Comparison of ENCODE assay signal across 14 cellular contexts in genomic region chr11:96161271-96162089, GRCh38.
A peak's percentile ranks its signal among the peaks of the same experiment; 100 is the strongest.
DNase-seq lines count a peak whose midpoint lies in the region; TF ChIP-seq lines count a peak whose summit lies in the region.
"Had no signal": no experiment of that assay in that cellular context is flagged by ENCODE, and none has a peak within 500 bp of the region (broad histone marks: within the 10 kb centered on the region; RNA-seq: fewer than 3 reads in every experiment).

No MANE protein-coding gene starts in this region.

- H3K27ac ChIP-seq in suprapubic skin = peak overlapping the region; percentile 23
- H3K27ac ChIP-seq: 22Rv1 had no signal

- TF ChIP-seq EP300 in suprapubic skin (IDR thresholded peaks at IDR 0.05) = no peak

- H3K27me3 ChIP-seq in adipocyte (replicated peaks; ENCODE audit: control insufficient read depth, insufficient read depth, low read length) (no peaks in the 10 kb centered on the region), suprapubic skin (no peaks in the 10 kb centered on the region)
- H3K27me3 ChIP-seq: adrenal gland had no signal

- H3K9me3 ChIP-seq in adipocyte (ENCODE audit: control insufficient read depth, low read length) (no peaks in the 10 kb centered on the region), suprapubic skin (no peaks in the 10 kb centered on the region)
- H3K9me3 ChIP-seq: adrenal gland had no signal

- TF ChIP-seq POLR2A in suprapubic skin (IDR thresholded peaks at IDR 0.05) = no peak
- no peak for TF ChIP-seq POLR2A in lower leg skin (IDR thresholded peaks at IDR 0.05)

- WGBS in suprapubic skin = 76% methylated on average over 10 of the region's 10 CpGs
- WGBS in lower leg skin, 2 donors = 75 to 76% methylated on average over 10 of the region's 10 CpGs

- DNase-seq in DMS 273 (lab: John Stamatoyannopoulos, UW; ENCODE audit: unreplicated experiment) (peak; percentile 19), DMS 273 treated with DMSO at 0.1 percent for 48 hours (lab: John Stamatoyannopoulos, UW) (no peak), adipocyte (ENCODE audit: low read depth) (peak; percentile 39), iris pigment epithelial cell (ENCODE audit: low read depth) (peak; percentile 66), suprapubic skin (ENCODE audit: low spot score in 2 of 2) (no peak), lower leg skin (ENCODE audit: low spot score in 2 of 2) (no peak), NCI-H187 treated with DMSO at 0.1 percent for 48 hours (lab: John Stamatoyannopoulos, UW) (no peak), foreskin melanocyte (no peak)
- DNase-seq: activated CD8-positive, alpha-beta memory T cell treated with anti-CD3 and anti-CD28 coated beads, Interleukin-2, amount 50 U/mL, for 4 hours; adrenal gland; DMS53; NCI-H1417 treated with DMSO at 0.1 percent for 48 hours; NCI-H510A treated with DMSO at 0.1 percent for 48 hours had no signal

- no peaks in the 10 kb centered on the region for H3K36me3 ChIP-seq in adipocyte (ENCODE audit: control insufficient read depth, insufficient read depth, low read length, severe bottlenecking)
- no peaks in the 10 kb centered on the region for H3K36me3 ChIP-seq in suprapubic skin
- H3K36me3 ChIP-seq: adrenal gland had no signal

- H3K4me1 ChIP-seq in adipocyte (ENCODE audit: control insufficient read depth, insufficient read depth, low read length) = peaks cover 56% of the 10 kb centered on the region
- H3K4me1 ChIP-seq in suprapubic skin = peaks cover 49% of the 10 kb centered on the region

- no peak overlapping the region for H3K9ac ChIP-seq in adipocyte (ENCODE audit: low read length)

- TF ChIP-seq CTCF in suprapubic skin (IDR thresholded peaks at IDR 0.05) (no peak), lower leg skin (IDR thresholded peaks at IDR 0.05) (no peak)

- no peak overlapping the region for H3K4me3 ChIP-seq in adipocyte (ENCODE audit: low read length)
- H3K4me3 ChIP-seq in suprapubic skin = no peak overlapping the region
- no peak overlapping the region for H3K4me3 ChIP-seq in lower leg skin (ENCODE audit: low read depth, poor library complexity, severe bottlenecking)
- H3K4me3 ChIP-seq: adrenal gland had no signal

- intact Hi-C loops in lower leg skin (cut with DNase I; ENCODE audit: low total_unique reads) = no loop called here

Comparison
In these comparisons a context has a peak if more than half of its experiments do, and no peak if none do; other contexts are left out.
1. DNase-seq: peak in DMS 273 (single experiment), adipocyte (single experiment) and iris pigment epithelial cell (single experiment); none in DMS 273 treated with DMSO at 0.1 percent for 48 hours (single experiment), suprapubic skin (0 of 2), lower leg skin (0 of 2), NCI-H187 treated with DMSO at 0.1 percent for 48 hours (single experiment) and foreskin melanocyte (single experiment).